20 cellular contexts compared by ENCODE assay signal in genomic region chr18:58347135-58347534, GRCh38.
DNase-seq lines count a peak whose midpoint lies in the region; ATAC-seq, FAIRE-seq and TF ChIP-seq lines count a peak whose summit lies in the region.
"Had no signal": no experiment of that assay in that cellular context is flagged by ENCODE, and none has a peak within 500 bp of the region (broad histone marks: within the 10 kb centered on the region; RNA-seq: fewer than 3 reads in every experiment).

No MANE protein-coding gene starts in this region.

- H3K9me3 ChIP-seq in heart left ventricle: no peaks in the 10 kb centered on the region
- no peaks in the 10 kb centered on the region for H3K9me3 ChIP-seq in right cardiac atrium (ENCODE audit: control insufficient read depth, low read length)
- H3K9me3 ChIP-seq in H9 (ENCODE audit: control insufficient read depth, low read depth, low read length): no peaks in the 10 kb centered on the region
- H3K9me3 ChIP-seq in H1 (ENCODE audit: insufficient read depth in 2 of 2, low read depth in 1 of 2, low read length in 1 of 2): no peaks in the 10 kb centered on the region
- no peaks in the 10 kb centered on the region for H3K9me3 ChIP-seq in kidney (ENCODE audit: control insufficient read depth in 1 of 2, low read length in 2 of 2)
- no peaks in the 10 kb centered on the region for H3K9me3 ChIP-seq in vagina
- H3K9me3 ChIP-seq: BLaER1 treated with 17β-estradiol and CSF1 and Interleukin-3, amounts not matched to agents 10 nM and 100 nM had no signal

- H3K79me1 ChIP-seq in H9 (ENCODE audit: insufficient read depth, low read depth, low read length, poor library complexity, severe bottlenecking) (no peaks in the 10 kb centered on the region), H1 (ENCODE audit: low read depth, low read length) (no peaks in the 10 kb centered on the region)

- no peak overlapping the region for H4K91ac ChIP-seq in H9 (ENCODE audit: insufficient read length, low read depth, low read length)
- no peak overlapping the region for H4K91ac ChIP-seq in H1 (replicated peaks; ENCODE audit: insufficient read length, low read length)

- H3K4me2 ChIP-seq in H9 (ENCODE audit: insufficient read depth, insufficient read length, low read length) (no peak overlapping the region), H1 (ENCODE audit: insufficient read depth in 1 of 2, low read depth in 2 of 2, low read length in 2 of 2) (no peak overlapping the region; a peak in 1 of 4 replicates)

- H3K4ac ChIP-seq in H9 (ENCODE audit: low read depth, low read length): no peak overlapping the region
- no peak overlapping the region for H3K4ac ChIP-seq in H1 (replicated peaks; ENCODE audit: insufficient read length, low read depth, low read length)

- DNase-seq in heart left ventricle: no peak
- DNase-seq in right cardiac atrium: no peak
- DNase-seq in H9: no peak
- no peak for DNase-seq in H1 (ENCODE audit: low read depth in 1 of 2, low spot score in 2 of 2)
- DNase-seq in kidney: no peak
- DNase-seq in vagina (ENCODE audit: extremely low spot score in 2 of 2): no peak
- DNase-seq: CD8-positive, alpha-beta T cell; COR-L47; DMS 273 treated with DMSO at 0.1 percent for 48 hours; DMS53; DND-41; EL; HFFc6 had no signal

- H3K18ac ChIP-seq in H9 (ENCODE audit: insufficient read length, low read depth, low read length): no peak overlapping the region
- H3K18ac ChIP-seq in H1 (ENCODE audit: extremely low read depth, low read length): peak overlapping the region; percentile 0; the same call in 1 of the 2 replicates

- H3K4me1 Mint-ChIP-seq in H9: peaks cover 57 to 60% of the 10 kb centered on the region in 2 experiments
- H3K4me1 Mint-ChIP-seq: B cell had no signal

- H3K27ac ChIP-seq in heart left ventricle: peak overlapping the region in 1 of 12 donors; percentile 20
- H3K27ac ChIP-seq in right cardiac atrium (ENCODE audit: low read length): no peak overlapping the region
- no peak overlapping the region for H3K27ac ChIP-seq in H9 (ENCODE audit: insufficient read length, low read depth, low read length)
- no peak overlapping the region for H3K27ac ChIP-seq in H1 (ENCODE audit: low read depth, low read length)
- peak overlapping the region in 1 of 2 donors; percentile 10 for H3K27ac ChIP-seq in kidney (ENCODE audit: low read depth in 2 of 2, low read length in 2 of 2)
- H3K27ac ChIP-seq in vagina: no peak overlapping the region
- H3K27ac ChIP-seq: BLaER1 treated with 17β-estradiol and CSF1 and Interleukin-3, amounts not matched to agents 10 nM and 100 nM; HL-60 had no signal

- H4K8ac ChIP-seq in H9 (replicated peaks; ENCODE audit: insufficient read length, low read depth, low read length) (no peak overlapping the region), H1 (ENCODE audit: extremely low read depth, insufficient read depth, low read length) (no peak overlapping the region)

- H3T11ph ChIP-seq in H9 (ENCODE audit: low read length): no peak overlapping the region

- no peak overlapping the region for H3K4me3 Mint-ChIP-seq in H9
- H3K4me3 Mint-ChIP-seq: B cell; CD8-positive, alpha-beta T cell; HFFc6 had no signal

- no peak overlapping the region for H3K9ac ChIP-seq in H9 (ENCODE audit: extremely low read depth, insufficient read length, low read length)
- H3K9ac ChIP-seq in H1 (replicated peaks in 1 of 4; ENCODE audit: extremely low read depth in 1 of 4, low read depth in 3 of 4, low read length in 3 of 4): peak overlapping the region in 1 of 4 experiments; percentile 25; a peak in 1 of 7 replicates
- H3K9ac ChIP-seq in kidney (ENCODE audit: low read length in 2 of 2): no peak overlapping the region
- H3K9ac ChIP-seq: BLaER1 treated with 17β-estradiol and CSF1 and Interleukin-3, amounts not matched to agents 10 nM and 100 nM had no signal

- no peak for TF ChIP-seq RAD21 in H1 (IDR thresholded peaks at IDR 0.05 in 1 of 2, conservative IDR thresholded peaks at IDR 0.05 in 1 of 2; ENCODE audit: low read depth in 2 of 2, low read length in 2 of 2)

- H3K27me3 Mint-ChIP-seq in H9 (ENCODE audit: low read depth): no peaks in the 10 kb centered on the region
- H3K27me3 Mint-ChIP-seq: B cell had no signal

- H2AK5ac ChIP-seq in H9 (ENCODE audit: insufficient read length, low read length): no peak overlapping the region
- no peak overlapping the region for H2AK5ac ChIP-seq in H1 (ENCODE audit: low read depth, low read length)

- no peaks in the 10 kb centered on the region for H4K20me1 ChIP-seq in H9 (ENCODE audit: control insufficient read depth, insufficient read depth, insufficient read length)
- H4K20me1 ChIP-seq in H1 (replicated peaks in 1 of 2; ENCODE audit: control insufficient read depth in 1 of 2, insufficient read depth in 2 of 2, low read length in 2 of 2): no peaks in the 10 kb centered on the region
- H4K20me1 ChIP-seq: BLaER1 treated with 17β-estradiol and CSF1 and Interleukin-3, amounts not matched to agents 10 nM and 100 nM had no signal

- H2BK15ac ChIP-seq in H9 (ENCODE audit: low read depth, low read length) (no peak overlapping the region), H1 (ENCODE audit: low read length) (no peak overlapping the region)

- TF ChIP-seq POLR2A in heart left ventricle (IDR thresholded peaks at IDR 0.05): no peak
- TF ChIP-seq POLR2A in H1 (IDR thresholded peaks at IDR 0.05; ENCODE audit: control extremely low read depth in 1 of 2, low read depth in 2 of 2, low read length in 2 of 2): no peak
- no peak for TF ChIP-seq POLR2A in vagina (IDR thresholded peaks at IDR 0.05)

- TF ChIP-seq CTCF in heart left ventricle (IDR thresholded peaks at IDR 0.05) (no peak), H9 (conservative IDR thresholded peaks at IDR 0.05) (no peak), H1 (IDR thresholded peaks at IDR 0.05; ENCODE audit: control extremely low read depth in 1 of 3, insufficient read depth in 1 of 3, low read depth in 1 of 3, low read length in 3 of 3) (no peak), kidney (IDR thresholded peaks at IDR 0.05; ENCODE audit: borderline replicate concordance, extremely low read depth, insufficient read depth) (no peak), vagina (IDR thresholded peaks at IDR 0.05) (no peak)

- H3K27me3 ChIP-seq in heart left ventricle (no peaks in the 10 kb centered on the region), right cardiac atrium (ENCODE audit: control insufficient read depth, insufficient read depth) (no peaks in the 10 kb centered on the region), H9 (ENCODE audit: insufficient read depth, low read length) (no peaks in the 10 kb centered on the region), H1 (replicated peaks in 1 of 4; ENCODE audit: control insufficient read depth in 3 of 4, extremely low read depth in 1 of 4, insufficient read depth in 3 of 4, low read length in 3 of 4) (no peaks in the 10 kb centered on the region), vagina (no peaks in the 10 kb centered on the region)
- H3K27me3 ChIP-seq: BLaER1 treated with 17β-estradiol and CSF1 and Interleukin-3, amounts not matched to agents 10 nM and 100 nM had no signal

- no peak overlapping the region for H2BK20ac ChIP-seq in H9 (ENCODE audit: low read depth, low read length, poor library complexity, severe bottlenecking)
- H2BK20ac ChIP-seq in H1 (ENCODE audit: low read length): no peak overlapping the region

- 53 to 88% (median 71%) methylated on average over 7 of the region's 7 CpGs for WGBS in heart left ventricle, 4 donors
- WGBS in right cardiac atrium: 73% methylated on average over 7 of the region's 7 CpGs
- WGBS in H9 (ENCODE audit: extremely low coverage, insufficient read length, low lambda C conversion rate): no CpG with 5 or more reads among the region's 7 CpGs
- WGBS in H1 (ENCODE audit: extremely low coverage in 1 of 2, insufficient coverage in 1 of 2, insufficient read length in 1 of 2, insufficient replicate concordance in 2 of 2, low coverage in 1 of 2, low lambda C conversion rate in 2 of 2, missing lambda C conversion rate in 1 of 2), 2 experiments: 72% methylated on average over 4 of the region's 7 CpGs; no CpG with 5 or more reads in 1 of the 2 experiments

- H2BK5ac ChIP-seq in H9 (ENCODE audit: insufficient read length, low read length) (no peak overlapping the region), H1 (ENCODE audit: low read depth, low read length) (no peak overlapping the region)

- H3K79me2 ChIP-seq in H9 (ENCODE audit: insufficient read depth, low read length): no peaks in the 10 kb centered on the region
- H3K79me2 ChIP-seq in H1 (ENCODE audit: control insufficient read depth in 1 of 2, insufficient read depth in 2 of 2, low read length in 2 of 2): no peaks in the 10 kb centered on the region; a peak in 1 of 4 replicates

- POLR2A ChIA-PET in H1 (lab: Charles Lee; ENCODE audit: partially characterized antibody): interaction anchor here (0.6 kb wide), 1 partner anchor 15 kb away, joined by 3 read pairs; no protein-coding TSS in a partner anchor

- FAIRE-seq in H1 (lab: Jason Lieb, UNC): peak; percentile 32
- FAIRE-seq in kidney (lab: Jason Lieb, UNC): no peak
- FAIRE-seq: GM12878, GM19239, H54 had no signal

- H3K4me1 ChIP-seq in heart left ventricle: peaks cover 0 to 16% (median 0%) of the 10 kb centered on the region in 12 donors
- no peaks in the 10 kb centered on the region for H3K4me1 ChIP-seq in right cardiac atrium (ENCODE audit: control insufficient read depth, insufficient read depth, low read length)
- H3K4me1 ChIP-seq in H9 (ENCODE audit: insufficient read depth, low read length): peaks cover 14% of the 10 kb centered on the region
- peaks cover 11 to 38% (median 23%) of the 10 kb centered on the region in 4 experiments; a peak in 6 of 7 replicates for H3K4me1 ChIP-seq in H1 (replicated peaks in 1 of 4; ENCODE audit: control insufficient read depth in 3 of 4, insufficient read depth in 4 of 4, low read length in 3 of 4)
- peaks cover 0 to 2% of the 10 kb centered on the region in 2 donors for H3K4me1 ChIP-seq in kidney (ENCODE audit: control insufficient read depth in 1 of 2, insufficient read depth in 1 of 2, low read depth in 1 of 2, low read length in 2 of 2)
- H3K4me1 ChIP-seq in vagina: no peaks in the 10 kb centered on the region

- H3K56ac ChIP-seq in H9 (ENCODE audit: insufficient read length, low read depth, low read length) (no peak overlapping the region), H1 (replicated peaks; ENCODE audit: insufficient read length, low read depth, low read length) (no peak overlapping the region)

- intact Hi-C loops in heart left ventricle (cut with DNase I): loop anchor here in 1 of 10 donors (10.0 kb wide), 1 partner anchor 148 kb away; no protein-coding TSS in a partner anchor
- intact Hi-C loops in right cardiac atrium (cut with DNase I): no loop called here
- intact Hi-C loops in kidney (cut with DNase I): no loop called here
- intact Hi-C loops in vagina (cut with DNase I): no loop called here

- ATAC-seq in heart left ventricle: peak; percentile 35 to 62 (median 42)
- no peak for ATAC-seq in right cardiac atrium
- ATAC-seq: CD8-positive, alpha-beta T cell; GM12878; HCT116 had no signal

- H3K4me3 ChIP-seq in heart left ventricle (no peak overlapping the region), right cardiac atrium (ENCODE audit: low read length) (no peak overlapping the region), H1 (ENCODE audit: extremely low read depth in 1 of 4, insufficient read depth in 2 of 4, low read depth in 3 of 4, low read length in 4 of 4) (no peak overlapping the region), kidney (ENCODE audit: low read length in 2 of 2) (no peak overlapping the region), vagina (no peak overlapping the region)
- H3K4me3 ChIP-seq: BLaER1 treated with 17β-estradiol and CSF1 and Interleukin-3, amounts not matched to agents 10 nM and 100 nM; GM12878 had no signal

- no peak overlapping the region for H2AFZ ChIP-seq in H9 (ENCODE audit: low read length)
- no peak overlapping the region for H2AFZ ChIP-seq in H1 (ENCODE audit: low read length)

- H3K23ac ChIP-seq in H9 (ENCODE audit: insufficient read length, low read depth, low read length) (no peak overlapping the region), H1 (ENCODE audit: insufficient read length) (no peak overlapping the region)

- H4K5ac ChIP-seq in H9 (ENCODE audit: insufficient read length, low read depth, low read length) (no peak overlapping the region), H1 (ENCODE audit: insufficient read length, low read depth, low read length) (peak overlapping the region; percentile 6)

- H3K9me3 Mint-ChIP-seq in H9: no peaks in the 10 kb centered on the region
- H3K9me3 Mint-ChIP-seq: CD8-positive, alpha-beta T cell; HFFc6 had no signal

- H3K27ac Mint-ChIP-seq in H9: peak overlapping the region in 2 of 3 experiments; percentile 13 to 89; a peak in 3 of 7 replicates
- H3K27ac Mint-ChIP-seq: B cell; CD8-positive, alpha-beta T cell; HFFc6 had no signal

- peaks cover 5 to 43% (median 39%) of the 10 kb centered on the region in 3 experiments; a peak in 6 of 7 replicates for H3K36me3 Mint-ChIP-seq in H9 (ENCODE audit: insufficient read depth in 1 of 3, low read depth in 3 of 3)

- H3K14ac ChIP-seq in H9 (ENCODE audit: insufficient read depth, low read length) (no peak overlapping the region), H1 (ENCODE audit: insufficient read length) (no peak overlapping the region)

- H3K36me3 ChIP-seq in heart left ventricle (peaks cover 0 to 39% (median 11%) of the 10 kb centered on the region in 9 donors), H1 (ENCODE audit: control insufficient read depth in 2 of 4, insufficient read depth in 4 of 4, low read length in 3 of 4) (peaks cover 0 to 16% (median 5%) of the 10 kb centered on the region in 4 experiments; a peak in 5 of 8 replicates), kidney (ENCODE audit: control insufficient read depth in 1 of 2, insufficient read depth in 2 of 2, low read length in 2 of 2) (peaks cover 20 to 47% of the 10 kb centered on the region in 2 donors), vagina (peaks cover 0 to 13% of the 10 kb centered on the region in 2 donors)

- CTCF ChIA-PET in H1 (lab: Charles Lee; ENCODE audit: partially characterized antibody): interaction anchor here (0.8 to 3.8 kb wide), 6 partner anchors 8 to 144 kb away, joined by 3 to 11 read pairs (median 4); no protein-coding TSS in a partner anchor

- no peak overlapping the region for H2BK120ac ChIP-seq in H9 (ENCODE audit: low read depth, low read length, poor library complexity, severe bottlenecking)
- H2BK120ac ChIP-seq in H1 (replicated peaks; ENCODE audit: low read depth, low read length): no peak overlapping the region

- H2BK12ac ChIP-seq in H9 (ENCODE audit: insufficient read length, low read depth, low read length) (no peak overlapping the region), H1 (ENCODE audit: low read depth, low read length) (no peak overlapping the region)

- H3K23me2 ChIP-seq in H9 (ENCODE audit: insufficient read length, low read depth, low read length, poor library complexity, severe bottlenecking) (no peaks in the 10 kb centered on the region), H1 (ENCODE audit: low read depth, low read length) (no peaks in the 10 kb centered on the region)

- TF ChIP-seq EP300 in H1 (IDR thresholded peaks at IDR 0.05; ENCODE audit: borderline replicate concordance in 1 of 2, low read depth in 2 of 2, low read length in 2 of 2): no peak

Comparison
In these comparisons a context has a peak if more than half of its experiments do, and no peak if none do; other contexts are left out.
1. ATAC-seq: peak in heart left ventricle (4 of 4); none in right cardiac atrium (0 of 2).